In genomic region chr10:89407792-89408191, GRCh38 we compare ENCODE assay signal across 10 cellular contexts. TPM values are rescaled to one million over a fixed set of nuclear protein-coding genes. Genes with fewer than 3 reads are reported as not detected.
"Had no signal": no experiment of that assay in that cellular context is flagged by ENCODE, and none has a peak within 500 bp of the region (broad histone marks: within the 10 kb centered on the region; RNA-seq: fewer than 3 reads in every experiment).

No MANE protein-coding gene starts in this region.

RNA-seq across cellular contexts. Expression of gene IFIT1, which starts 15.4 kb away (rescaled TPM):
- total RNA-seq: OCI-LY7 had no signal

RNA-seq across cellular contexts. Expression of gene IFIT1B, which starts 29.9 kb away (rescaled TPM):
- total RNA-seq: OCI-LY7, PC-3, PC-9, Peyer's patch, Right ventricle myocardium inferior, Right ventricle myocardium superior, RPMI7951, SJCRH30, SJSA1, SK-MEL-5 had no signal
